8 cellular contexts compared by ENCODE assay signal in the genomic region with DNA sequence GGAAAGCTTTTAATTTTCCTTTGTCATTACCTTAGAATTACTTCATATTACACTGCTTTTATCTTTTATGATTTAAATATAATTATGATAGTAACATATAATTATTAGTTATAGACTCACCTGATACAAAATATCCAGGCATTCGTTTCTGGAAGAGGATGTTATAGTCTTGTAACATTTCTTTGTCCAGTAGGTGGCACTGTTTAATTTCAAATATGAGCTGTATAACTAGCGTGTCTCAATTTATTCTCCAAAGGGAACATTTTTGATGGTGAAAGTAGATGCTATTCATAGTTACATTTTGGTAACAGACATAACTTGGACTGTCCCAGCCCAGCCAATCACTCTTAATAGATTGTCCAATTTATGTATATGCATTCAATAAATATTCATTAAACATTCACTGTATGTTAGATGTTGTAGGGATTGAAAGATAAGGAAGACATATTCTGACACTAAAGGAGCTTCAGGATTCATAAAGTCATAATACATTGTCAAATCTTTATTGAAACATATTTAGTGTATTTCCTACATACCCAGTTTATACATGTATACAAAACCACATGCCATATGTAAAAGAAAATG. TPM values are rescaled to one million over a fixed set of nuclear protein-coding genes. Genes with fewer than 3 reads are reported as not detected.
DNase-seq lines count a peak whose midpoint lies in the region; ATAC-seq and TF ChIP-seq lines count a peak whose summit lies in the region.

No MANE protein-coding gene starts in this region.

- ATAC-seq in CD4-positive, alpha-beta T cell (ENCODE audit: poor library complexity), result no peak
- ATAC-seq in GM18907 (IDR thresholded peaks at IDR 0.05; ENCODE audit: unreplicated experiment), result peak; percentile 78
- ATAC-seq in HG03378 (IDR thresholded peaks at IDR 0.05; ENCODE audit: unreplicated experiment), result peak; percentile 90
- peak; percentile 80 for ATAC-seq in left lung

- H3K4me1 Mint-ChIP-seq in CD4-positive, alpha-beta T cell (ENCODE audit: low read depth), result no peaks in the 10 kb centered on the region
- no peaks in the 10 kb centered on the region for H3K4me1 Mint-ChIP-seq in activated CD4-positive, alpha-beta memory T cell treated with anti-CD3 and anti-CD28 coated beads, Interleukin-2, amount 10 ng/mL, durations not matched to agents 7 days and 5 days

- H3K27me3 ChIP-seq in CD4-positive, alpha-beta T cell (ENCODE audit: control insufficient read depth, insufficient read depth, low read length), result no peaks in the 10 kb centered on the region
- H3K27me3 ChIP-seq in left lung, result no peaks in the 10 kb centered on the region

- peak; percentile 75 for TF ChIP-seq CTCF in CD4-positive, alpha-beta T cell (IDR thresholded peaks at IDR 0.05)
- peak; percentile 58 to 60 for TF ChIP-seq CTCF in left lung (IDR thresholded peaks at IDR 0.05)

- no peaks in the 10 kb centered on the region for H3K4me1 ChIP-seq in left lung

- no peak overlapping the region for H3K4me3 ChIP-seq in left lung

- no peaks in the 10 kb centered on the region for H3K36me3 Mint-ChIP-seq in CD4-positive, alpha-beta T cell (ENCODE audit: low read depth)
- H3K36me3 Mint-ChIP-seq in activated CD4-positive, alpha-beta memory T cell treated with anti-CD3 and anti-CD28 coated beads, Interleukin-2, amount 10 ng/mL, durations not matched to agents 7 days and 5 days (ENCODE audit: low read depth), result no peaks in the 10 kb centered on the region

- no peaks in the 10 kb centered on the region for H3K9me3 Mint-ChIP-seq in CD4-positive, alpha-beta T cell
- H3K9me3 Mint-ChIP-seq in activated CD4-positive, alpha-beta memory T cell treated with anti-CD3 and anti-CD28 coated beads, Interleukin-2, amount 10 ng/mL, durations not matched to agents 7 days and 5 days, result no peaks in the 10 kb centered on the region

- no peak overlapping the region for H3K27ac ChIP-seq in CD4-positive, alpha-beta T cell (ENCODE audit: low read depth, low read length)
- no peak overlapping the region for H3K27ac ChIP-seq in left lung

- H3K9me3 ChIP-seq in CD4-positive, alpha-beta T cell (ENCODE audit: control insufficient read depth, low read length), result no peaks in the 10 kb centered on the region
- no peaks in the 10 kb centered on the region for H3K9me3 ChIP-seq in left lung

- POLR2A ChIA-PET in CD4-positive, alpha-beta T cell (lab: Charles Lee), result no interaction called here
- POLR2A ChIA-PET in activated CD4-positive, alpha-beta memory T cell treated with anti-CD3 and anti-CD28 coated beads, Interleukin-2, amount 10 ng/mL, durations not matched to agents 7 days and 5 days (lab: Charles Lee), result no interaction called here

- H3K36me3 ChIP-seq in left lung, result no peaks in the 10 kb centered on the region

- intact Hi-C loops in CD4-positive, alpha-beta T cell (cut with DNase I, micrococcal nuclease), result loop anchor here in 1 of 2 experiments (5.0 kb wide), 1 partner anchor 1382 kb away; a partner anchor contains a TSS
- intact Hi-C loops in left lung (cut with DNase I), result no loop called here

- no peak for DNase-seq in CD4-positive, alpha-beta T cell
- DNase-seq in NCI-H82 treated with DMSO at 0.1 percent for 48 hours (lab: John Stamatoyannopoulos, UW; ENCODE audit: unreplicated experiment) (peak; percentile 39), cerebellar cortex (ENCODE audit: low spot score) (peak; percentile 80), left lung (no peak), T-helper 9 cell (no peak)
- no peak for DNase-seq in activated CD4-positive, alpha-beta memory T cell treated with anti-CD3 and anti-CD28 coated beads, Interleukin-2, amount 10 ng/mL, durations not matched to agents 7 days and 5 days

- H3K27me3 Mint-ChIP-seq in CD4-positive, alpha-beta T cell, result peaks cover 3% of the 10 kb centered on the region
- peaks cover 5% of the 10 kb centered on the region for H3K27me3 Mint-ChIP-seq in activated CD4-positive, alpha-beta memory T cell treated with anti-CD3 and anti-CD28 coated beads, Interleukin-2, amount 10 ng/mL, durations not matched to agents 7 days and 5 days

- H3K27ac Mint-ChIP-seq in CD4-positive, alpha-beta T cell, result no peak overlapping the region
- H3K27ac Mint-ChIP-seq in activated CD4-positive, alpha-beta memory T cell treated with anti-CD3 and anti-CD28 coated beads, Interleukin-2, amount 10 ng/mL, durations not matched to agents 7 days and 5 days, result no peak overlapping the region

- no peak overlapping the region for H3K4me3 Mint-ChIP-seq in CD4-positive, alpha-beta T cell
- no peak overlapping the region for H3K4me3 Mint-ChIP-seq in activated CD4-positive, alpha-beta memory T cell treated with anti-CD3 and anti-CD28 coated beads, Interleukin-2, amount 10 ng/mL, durations not matched to agents 7 days and 5 days

- CTCF ChIA-PET in CD4-positive, alpha-beta T cell (lab: Charles Lee), result interaction anchor here (0.6 to 1.6 kb wide), 6 partner anchors 9 to 233 kb away, joined by 3 to 7 read pairs (median 3); no protein-coding TSS in a partner anchor
- CTCF ChIA-PET in activated CD4-positive, alpha-beta memory T cell treated with anti-CD3 and anti-CD28 coated beads, Interleukin-2, amount 10 ng/mL, durations not matched to agents 7 days and 5 days (lab: Charles Lee), result interaction anchor here (0.7 to 4.0 kb wide), 19 partner anchors 9 to 1826 kb away, joined by 3 to 21 read pairs (median 5); a partner anchor contains a TSS

RNA-seq across cellular contexts. Expression of a gene that starts 19.2 kb away (rescaled TPM):
- not detected for total RNA-seq in CD4-positive, alpha-beta T cell
- total RNA-seq in left lung, result 1 to 10 TPM in 1 of 2 donors, under 1 TPM in 1; 0.99 to 7.7 TPM
- total RNA-seq in activated CD4-positive, alpha-beta memory T cell treated with anti-CD3 and anti-CD28 coated beads, Interleukin-2, amount 10 ng/mL, durations not matched to agents 7 days and 5 days, result not detected

Comparison
In these comparisons a context has a peak if more than half of its experiments do, and no peak if none do; other contexts are left out.
1. DNase-seq: peak in NCI-H82 treated with DMSO at 0.1 percent for 48 hours (single experiment) and cerebellar cortex (single experiment); none in CD4-positive, alpha-beta T cell (0 of 10), left lung (0 of 2), activated CD4-positive, alpha-beta memory T cell treated with anti-CD3 and anti-CD28 coated beads, Interleukin-2, amount 10 ng/mL, durations not matched to agents 7 days and 5 days (single experiment) and T-helper 9 cell (single experiment).